In genomic region chr12:45729233-45730115, GRCh38 we compare ENCODE assay signal across 1 cellular context.
A peak's percentile ranks its signal among the peaks of the same experiment; 100 is the strongest.
TF ChIP-seq lines count a peak whose summit lies in the region.

A gene with protein sequence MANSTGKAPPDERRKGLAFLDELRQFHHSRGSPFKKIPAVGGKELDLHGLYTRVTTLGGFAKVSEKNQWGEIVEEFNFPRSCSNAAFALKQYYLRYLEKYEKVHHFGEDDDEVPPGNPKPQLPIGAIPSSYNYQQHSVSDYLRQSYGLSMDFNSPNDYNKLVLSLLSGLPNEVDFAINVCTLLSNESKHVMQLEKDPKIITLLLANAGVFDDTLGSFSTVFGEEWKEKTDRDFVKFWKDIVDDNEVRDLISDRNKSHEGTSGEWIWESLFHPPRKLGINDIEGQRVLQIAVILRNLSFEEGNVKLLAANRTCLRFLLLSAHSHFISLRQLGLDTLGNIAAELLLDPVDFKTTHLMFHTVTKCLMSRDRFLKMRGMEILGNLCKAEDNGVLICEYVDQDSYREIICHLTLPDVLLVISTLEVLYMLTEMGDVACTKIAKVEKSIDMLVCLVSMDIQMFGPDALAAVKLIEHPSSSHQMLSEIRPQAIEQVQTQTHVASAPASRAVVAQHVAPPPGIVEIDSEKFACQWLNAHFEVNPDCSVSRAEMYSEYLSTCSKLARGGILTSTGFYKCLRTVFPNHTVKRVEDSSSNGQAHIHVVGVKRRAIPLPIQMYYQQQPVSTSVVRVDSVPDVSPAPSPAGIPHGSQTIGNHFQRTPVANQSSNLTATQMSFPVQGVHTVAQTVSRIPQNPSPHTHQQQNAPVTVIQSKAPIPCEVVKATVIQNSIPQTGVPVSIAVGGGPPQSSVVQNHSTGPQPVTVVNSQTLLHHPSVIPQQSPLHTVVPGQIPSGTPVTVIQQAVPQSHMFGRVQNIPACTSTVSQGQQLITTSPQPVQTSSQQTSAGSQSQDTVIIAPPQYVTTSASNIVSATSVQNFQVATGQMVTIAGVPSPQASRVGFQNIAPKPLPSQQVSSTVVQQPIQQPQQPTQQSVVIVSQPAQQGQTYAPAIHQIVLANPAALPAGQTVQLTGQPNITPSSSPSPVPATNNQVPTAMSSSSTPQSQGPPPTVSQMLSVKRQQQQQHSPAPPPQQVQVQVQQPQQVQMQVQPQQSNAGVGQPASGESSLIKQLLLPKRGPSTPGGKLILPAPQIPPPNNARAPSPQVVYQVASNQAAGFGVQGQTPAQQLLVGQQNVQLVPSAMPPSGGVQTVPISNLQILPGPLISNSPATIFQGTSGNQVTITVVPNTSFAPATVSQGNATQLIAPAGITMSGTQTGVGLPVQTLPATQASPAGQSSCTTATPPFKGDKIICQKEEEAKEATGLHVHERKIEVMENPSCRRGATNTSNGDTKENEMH (N-terminal part only) (plus strand): TSS chr12:45729706. CDS start chr12:45729837, 131 bp downstream.

TF ChIP-seq in K562, 482 proteins besides CTCF, POLR2A, EP300 and RAD21 (continued from another document and continues in another):
- TF ChIP-seq, protein P1, sequence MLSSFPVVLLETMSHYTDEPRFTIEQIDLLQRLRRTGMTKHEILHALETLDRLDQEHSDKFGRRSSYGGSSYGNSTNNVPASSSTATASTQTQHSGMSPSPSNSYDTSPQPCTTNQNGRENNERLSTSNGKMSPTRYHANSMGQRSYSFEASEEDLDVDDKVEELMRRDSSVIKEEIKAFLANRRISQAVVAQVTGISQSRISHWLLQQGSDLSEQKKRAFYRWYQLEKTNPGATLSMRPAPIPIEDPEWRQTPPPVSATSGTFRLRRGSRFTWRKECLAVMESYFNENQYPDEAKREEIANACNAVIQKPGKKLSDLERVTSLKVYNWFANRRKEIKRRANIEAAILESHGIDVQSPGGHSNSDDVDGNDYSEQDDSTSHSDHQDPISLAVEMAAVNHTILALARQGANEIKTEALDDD (IDR thresholded peaks at IDR 0.05) = no peak
- TF ChIP-seq TEAD1 (CRISPR knock-in tag; IDR thresholded peaks at IDR 0.05) = no peak
- no peak; the same call in 1 of the 2 replicates for TF ChIP-seq KAT7 (CRISPR knock-in tag; IDR thresholded peaks at IDR 0.05; ENCODE audit: borderline replicate concordance)
- no peak for TF ChIP-seq ZBTB7A (IDR thresholded peaks at IDR 0.05; ENCODE audit: borderline replicate concordance, control insufficient read depth, low read depth, low read length)
- 0 out of 2 replicates have a peak, but pooled peaks have one; percentile 25 for TF ChIP-seq BCOR (IDR thresholded peaks at IDR 0.05)
- no peak for TF ChIP-seq ZBTB1 (CRISPR knock-in tag; IDR thresholded peaks at IDR 0.05; ENCODE audit: borderline replicate concordance, low read depth)
- TF ChIP-seq THRAP3 (IDR thresholded peaks at IDR 0.05; ENCODE audit: borderline replicate concordance) = no peak
- TF ChIP-seq, protein P2, sequence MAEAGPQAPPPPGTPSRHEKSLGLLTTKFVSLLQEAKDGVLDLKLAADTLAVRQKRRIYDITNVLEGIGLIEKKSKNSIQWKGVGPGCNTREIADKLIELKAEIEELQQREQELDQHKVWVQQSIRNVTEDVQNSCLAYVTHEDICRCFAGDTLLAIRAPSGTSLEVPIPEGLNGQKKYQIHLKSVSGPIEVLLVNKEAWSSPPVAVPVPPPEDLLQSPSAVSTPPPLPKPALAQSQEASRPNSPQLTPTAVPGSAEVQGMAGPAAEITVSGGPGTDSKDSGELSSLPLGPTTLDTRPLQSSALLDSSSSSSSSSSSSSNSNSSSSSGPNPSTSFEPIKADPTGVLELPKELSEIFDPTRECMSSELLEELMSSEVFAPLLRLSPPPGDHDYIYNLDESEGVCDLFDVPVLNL (CRISPR knock-in tag; IDR thresholded peaks at IDR 0.05; ENCODE audit: low read depth) = no peak
- TF ChIP-seq ZFPM2 (CRISPR knock-in tag; IDR thresholded peaks at IDR 0.05) = no peak
- peak in 1 of 2 experiments; percentile 56; a peak in 2 of 4 replicates for TF ChIP-seq MAZ (CRISPR knock-in tag; conservative IDR thresholded peaks at IDR 0.05 in 1 of 2, IDR thresholded peaks at IDR 0.05 in 1 of 2)
- no peak for TF ChIP-seq SNAPC5 (CRISPR knock-in tag; IDR thresholded peaks at IDR 0.05)
- no peak for TF ChIP-seq ZNF282 (CRISPR knock-in tag; IDR thresholded peaks at IDR 0.05)
- TF ChIP-seq, protein P3, sequence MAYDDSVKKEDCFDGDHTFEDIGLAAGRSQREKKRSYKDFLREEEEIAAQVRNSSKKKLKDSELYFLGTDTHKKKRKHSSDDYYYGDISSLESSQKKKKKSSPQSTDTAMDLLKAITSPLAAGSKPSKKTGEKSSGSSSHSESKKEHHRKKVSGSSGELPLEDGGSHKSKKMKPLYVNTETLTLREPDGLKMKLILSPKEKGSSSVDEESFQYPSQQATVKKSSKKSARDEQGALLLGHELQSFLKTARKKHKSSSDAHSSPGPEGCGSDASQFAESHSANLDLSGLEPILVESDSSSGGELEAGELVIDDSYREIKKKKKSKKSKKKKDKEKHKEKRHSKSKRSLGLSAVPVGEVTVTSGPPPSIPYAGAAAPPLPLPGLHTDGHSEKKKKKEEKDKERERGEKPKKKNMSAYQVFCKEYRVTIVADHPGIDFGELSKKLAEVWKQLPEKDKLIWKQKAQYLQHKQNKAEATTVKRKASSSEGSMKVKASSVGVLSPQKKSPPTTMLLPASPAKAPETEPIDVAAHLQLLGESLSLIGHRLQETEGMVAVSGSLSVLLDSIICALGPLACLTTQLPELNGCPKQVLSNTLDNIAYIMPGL (CRISPR knock-in tag; IDR thresholded peaks at IDR 0.05) = 0 out of 2 replicates have a peak, but pooled peaks have one; percentile 37
- 0 out of 2 replicates have a peak, but pooled peaks have one; percentile 50 for TF ChIP-seq ZC3H4 (CRISPR knock-in tag; IDR thresholded peaks at IDR 0.05; ENCODE audit: borderline replicate concordance)
- peak; percentile 28; the same call in 1 of the 2 replicates for TF ChIP-seq TFAP4 (CRISPR knock-in tag; IDR thresholded peaks at IDR 0.05; ENCODE audit: borderline replicate concordance)
- no peak for TF ChIP-seq TCF7 (IDR thresholded peaks at IDR 0.05; ENCODE audit: borderline replicate concordance)
- TF ChIP-seq MECOM (CRISPR knock-in tag; IDR thresholded peaks at IDR 0.05) = no peak
- no peak for TF ChIP-seq ZNF583 (CRISPR knock-in tag; IDR thresholded peaks at IDR 0.05)
- TF ChIP-seq ZNF717 (CRISPR knock-in tag; IDR thresholded peaks at IDR 0.05) = no peak
- peak; percentile 64 for TF ChIP-seq TAF1 (IDR thresholded peaks at IDR 0.05; ENCODE audit: control insufficient read depth, extremely low read depth, insufficient read depth, low read length, severe bottlenecking)
- TF ChIP-seq HBP1 (CRISPR knock-in tag; IDR thresholded peaks at IDR 0.05) = no peak
- TF ChIP-seq POLR2B (IDR thresholded peaks at IDR 0.05; ENCODE audit: low read depth, partially characterized antibody) = no peak
- TF ChIP-seq ZNF584 (CRISPR knock-in tag; IDR thresholded peaks at IDR 0.05; ENCODE audit: low read depth) = no peak
- no peak for TF ChIP-seq ZNF24 (IDR thresholded peaks at IDR 0.05)
- TF ChIP-seq TAF7 (tag; IDR thresholded peaks at IDR 0.05) = 0 out of 2 replicates have a peak, but pooled peaks have one; percentile 35
- no peak for TF ChIP-seq ZNF740 (CRISPR knock-in tag; IDR thresholded peaks at IDR 0.05)
- TF ChIP-seq ZNF740 (tag; IDR thresholded peaks at IDR 0.05) = no peak
- TF ChIP-seq, protein P4, sequence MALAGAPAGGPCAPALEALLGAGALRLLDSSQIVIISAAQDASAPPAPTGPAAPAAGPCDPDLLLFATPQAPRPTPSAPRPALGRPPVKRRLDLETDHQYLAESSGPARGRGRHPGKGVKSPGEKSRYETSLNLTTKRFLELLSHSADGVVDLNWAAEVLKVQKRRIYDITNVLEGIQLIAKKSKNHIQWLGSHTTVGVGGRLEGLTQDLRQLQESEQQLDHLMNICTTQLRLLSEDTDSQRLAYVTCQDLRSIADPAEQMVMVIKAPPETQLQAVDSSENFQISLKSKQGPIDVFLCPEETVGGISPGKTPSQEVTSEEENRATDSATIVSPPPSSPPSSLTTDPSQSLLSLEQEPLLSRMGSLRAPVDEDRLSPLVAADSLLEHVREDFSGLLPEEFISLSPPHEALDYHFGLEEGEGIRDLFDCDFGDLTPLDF (CRISPR knock-in tag; IDR thresholded peaks at IDR 0.05) = no peak
- no peak for TF ChIP-seq EWSR1 (IDR thresholded peaks at IDR 0.05; ENCODE audit: borderline replicate concordance, low read depth, partially characterized antibody)
- no peak for TF ChIP-seq ZMIZ1 (IDR thresholded peaks at IDR 0.05; ENCODE audit: low read depth in 2 of 2, low read length in 2 of 2)
- TF ChIP-seq, protein P5, sequence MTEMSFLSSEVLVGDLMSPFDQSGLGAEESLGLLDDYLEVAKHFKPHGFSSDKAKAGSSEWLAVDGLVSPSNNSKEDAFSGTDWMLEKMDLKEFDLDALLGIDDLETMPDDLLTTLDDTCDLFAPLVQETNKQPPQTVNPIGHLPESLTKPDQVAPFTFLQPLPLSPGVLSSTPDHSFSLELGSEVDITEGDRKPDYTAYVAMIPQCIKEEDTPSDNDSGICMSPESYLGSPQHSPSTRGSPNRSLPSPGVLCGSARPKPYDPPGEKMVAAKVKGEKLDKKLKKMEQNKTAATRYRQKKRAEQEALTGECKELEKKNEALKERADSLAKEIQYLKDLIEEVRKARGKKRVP (CRISPR knock-in tag; IDR thresholded peaks at IDR 0.05) = no peak
- no peak for TF ChIP-seq ARHGAP35 (IDR thresholded peaks at IDR 0.05; ENCODE audit: partially characterized antibody)
- no peak for TF ChIP-seq FUS (optimal IDR thresholded peaks at IDR 0.05; ENCODE audit: low read depth, low read length)
- TF ChIP-seq RBM22 (IDR thresholded peaks at IDR 0.05; ENCODE audit: low read depth, low read length, poor library complexity, severe bottlenecking) = no peak
- no peak for TF ChIP-seq ZNF431 (CRISPR knock-in tag; IDR thresholded peaks at IDR 0.05)
- TF ChIP-seq NFXL1 (CRISPR knock-in tag; IDR thresholded peaks at IDR 0.05) = no peak
- peak; percentile 34 for TF ChIP-seq TBP (optimal IDR thresholded peaks at IDR 0.05; ENCODE audit: low read depth, low read length)
- TF ChIP-seq U2AF1 (optimal IDR thresholded peaks at IDR 0.05; ENCODE audit: low read depth, low read length) = no peak
- no peak for TF ChIP-seq MEIS2 (IDR thresholded peaks at IDR 0.05; ENCODE audit: partially characterized antibody)
- no peak for TF ChIP-seq MTF1 (CRISPR knock-in tag; IDR thresholded peaks at IDR 0.05; ENCODE audit: borderline replicate concordance)
- no peak for TF ChIP-seq PTBP1 (IDR thresholded peaks at IDR 0.05; ENCODE audit: low read depth, low read length)
- TF ChIP-seq PYGO2 (tag; IDR thresholded peaks at IDR 0.05) = no peak
- TF ChIP-seq ZNF639 (CRISPR knock-in tag; conservative IDR thresholded peaks at IDR 0.05 in 1 of 2, IDR thresholded peaks at IDR 0.05 in 1 of 2) = peak in 1 of 2 experiments; percentile 5; a peak in 1 of 4 replicates
